12 cellular contexts compared by ENCODE assay signal in the genomic region with DNA sequence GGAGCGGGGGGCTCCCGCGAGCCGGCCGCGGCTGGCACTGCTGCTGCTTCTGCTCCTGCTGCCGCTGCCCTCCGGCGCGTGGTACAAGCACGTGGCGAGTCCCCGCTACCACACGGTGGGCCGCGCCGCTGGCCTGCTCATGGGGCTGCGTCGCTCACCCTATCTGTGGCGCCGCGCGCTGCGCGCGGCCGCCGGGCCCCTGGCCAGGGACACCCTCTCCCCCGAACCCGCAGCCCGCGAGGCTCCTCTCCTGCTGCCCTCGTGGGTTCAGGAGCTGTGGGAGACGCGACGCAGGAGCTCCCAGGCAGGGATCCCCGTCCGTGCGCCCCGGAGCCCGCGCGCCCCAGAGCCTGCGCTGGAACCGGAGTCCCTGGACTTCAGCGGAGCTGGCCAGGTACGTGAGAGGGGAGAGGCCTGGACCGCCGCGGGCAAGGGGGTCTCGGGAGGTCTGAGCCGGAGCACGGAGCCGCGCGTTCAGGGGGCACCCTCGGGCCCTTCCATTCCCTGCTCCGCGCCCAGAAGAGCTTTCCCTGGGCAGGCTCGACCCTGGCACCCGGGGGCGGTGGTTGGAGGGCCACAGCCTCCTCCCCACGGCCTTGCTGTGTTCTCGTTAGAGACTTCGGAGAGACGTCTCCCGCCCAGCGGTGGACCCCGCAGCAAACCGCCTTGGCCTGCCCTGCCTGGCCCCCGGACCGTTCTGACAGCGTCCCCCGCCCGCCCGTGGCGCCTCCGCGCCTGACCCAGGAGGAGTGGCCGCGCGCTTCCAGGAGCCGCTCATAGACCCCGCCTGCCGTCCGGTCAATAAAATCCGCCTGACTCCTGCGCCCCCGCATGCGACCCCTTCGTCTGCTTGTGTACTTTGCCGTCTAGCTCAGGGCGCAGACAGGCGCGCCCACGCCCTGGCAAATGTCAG. TPM values are rescaled to one million over a fixed set of nuclear protein-coding genes. Genes with fewer than 3 reads are reported as not detected.
DNase-seq lines count a peak whose midpoint lies in the region; ATAC-seq and TF ChIP-seq lines count a peak whose summit lies in the region.
"Had no signal": no experiment of that assay in that cellular context is flagged by ENCODE, and none has a peak within 500 bp of the region (broad histone marks: within the 10 kb centered on the region; RNA-seq: fewer than 3 reads in every experiment).

No MANE protein-coding gene starts in this region.

- WGBS in testis, 2 donors: 1 to 2% methylated on average over 10 to 83 of the region's 96 CpGs

- H3K9me3 Mint-ChIP-seq in activated CD8-positive, alpha-beta T cell treated with anti-CD3 and anti-CD28 coated beads for 36 hours: no peaks in the 10 kb centered on the region
- H3K9me3 Mint-ChIP-seq in activated CD8-positive, alpha-beta T cell treated with anti-CD3 and anti-CD28 coated beads, Interleukin-2, amount 10 ng/mL, durations not matched to agents 7 days and 5 days (ENCODE audit: insufficient read depth): no peaks in the 10 kb centered on the region
- no peaks in the 10 kb centered on the region for H3K9me3 Mint-ChIP-seq in stimulated activated naive B cell treated with anti-CD40 and anti-IgM and Interleukin-4, amounts not matched to agents 10 μg/mL and 1 μg/mL and 100 μg/mL, for 72 hours

- peak overlapping the region; percentile 4; the same call in 1 of the 2 replicates for H3K27ac ChIP-seq in VCaP
- H3K27ac ChIP-seq in testis: no peak overlapping the region
- H3K27ac ChIP-seq: C4-2B, heart right ventricle had no signal

- CTCF ChIA-PET in activated CD8-positive, alpha-beta T cell treated with anti-CD3 and anti-CD28 coated beads for 36 hours (lab: Charles Lee): interaction anchor here (1.0 to 3.4 kb wide), 3 partner anchors 17 to 121 kb away, joined by 3 to 13 read pairs (median 5); no protein-coding TSS in a partner anchor
- CTCF ChIA-PET in activated CD8-positive, alpha-beta T cell treated with anti-CD3 and anti-CD28 coated beads, Interleukin-2, amount 10 ng/mL, durations not matched to agents 7 days and 5 days (lab: Charles Lee): interaction anchor here (1.1 to 1.6 kb wide), 3 partner anchors 17 to 135 kb away, joined by 3 to 9 read pairs (median 5); a partner anchor contains a TSS

- H3K27ac Mint-ChIP-seq in activated CD8-positive, alpha-beta T cell treated with anti-CD3 and anti-CD28 coated beads for 36 hours: no peak overlapping the region
- no peak overlapping the region for H3K27ac Mint-ChIP-seq in activated CD8-positive, alpha-beta T cell treated with anti-CD3 and anti-CD28 coated beads, Interleukin-2, amount 10 ng/mL, durations not matched to agents 7 days and 5 days
- peak overlapping the region; percentile 69 for H3K27ac Mint-ChIP-seq in stimulated activated naive B cell treated with anti-CD40 and anti-IgM and Interleukin-4, amounts not matched to agents 10 μg/mL and 1 μg/mL and 100 μg/mL, for 72 hours
- H3K27ac Mint-ChIP-seq: naive thymus-derived CD8-positive, alpha-beta T cell had no signal

- H3K9me3 ChIP-seq in testis: no peaks in the 10 kb centered on the region
- H3K9me3 ChIP-seq: heart right ventricle had no signal

- H3K27me3 Mint-ChIP-seq in activated CD8-positive, alpha-beta T cell treated with anti-CD3 and anti-CD28 coated beads for 36 hours: peaks cover 18% of the 10 kb centered on the region
- peaks cover 22% of the 10 kb centered on the region for H3K27me3 Mint-ChIP-seq in activated CD8-positive, alpha-beta T cell treated with anti-CD3 and anti-CD28 coated beads, Interleukin-2, amount 10 ng/mL, durations not matched to agents 7 days and 5 days (ENCODE audit: low read depth)
- H3K27me3 Mint-ChIP-seq in stimulated activated naive B cell treated with anti-CD40 and anti-IgM and Interleukin-4, amounts not matched to agents 10 μg/mL and 1 μg/mL and 100 μg/mL, for 72 hours: peaks cover 38 to 57% of the 10 kb centered on the region in 2 donors

- ATAC-seq in activated CD8-positive, alpha-beta T cell treated with anti-CD3 and anti-CD28 coated beads for 36 hours: no peak
- no peak for ATAC-seq in activated CD8-positive, alpha-beta T cell treated with anti-CD3 and anti-CD28 coated beads, Interleukin-2, amount 10 ng/mL, durations not matched to agents 7 days and 5 days
- peak in 1 of 2 donors; percentile 6 for ATAC-seq in stimulated activated naive B cell treated with anti-CD40 and anti-IgM and Interleukin-4, amounts not matched to agents 10 μg/mL and 1 μg/mL and 100 μg/mL, for 72 hours (replicated peaks)
- ATAC-seq: heart right ventricle had no signal

- peaks cover 21% of the 10 kb centered on the region for H3K4me1 ChIP-seq in testis

- H3K36me3 Mint-ChIP-seq in activated CD8-positive, alpha-beta T cell treated with anti-CD3 and anti-CD28 coated beads for 36 hours (ENCODE audit: low read depth): peaks cover 4% of the 10 kb centered on the region
- no peaks in the 10 kb centered on the region for H3K36me3 Mint-ChIP-seq in activated CD8-positive, alpha-beta T cell treated with anti-CD3 and anti-CD28 coated beads, Interleukin-2, amount 10 ng/mL, durations not matched to agents 7 days and 5 days (ENCODE audit: low read depth)
- H3K36me3 Mint-ChIP-seq in stimulated activated naive B cell treated with anti-CD40 and anti-IgM and Interleukin-4, amounts not matched to agents 10 μg/mL and 1 μg/mL and 100 μg/mL, for 72 hours: peaks cover 0 to 6% of the 10 kb centered on the region in 2 donors
- H3K36me3 Mint-ChIP-seq: naive thymus-derived CD8-positive, alpha-beta T cell had no signal

- no peaks in the 10 kb centered on the region for H3K27me3 ChIP-seq in testis

- peak; percentile 57 for DNase-seq in activated CD8-positive, alpha-beta T cell treated with anti-CD3 and anti-CD28 coated beads for 36 hours
- no peak for DNase-seq in activated CD8-positive, alpha-beta T cell treated with anti-CD3 and anti-CD28 coated beads, Interleukin-2, amount 10 ng/mL, durations not matched to agents 7 days and 5 days
- no peak for DNase-seq in stimulated activated naive B cell treated with anti-CD40 and anti-IgM and Interleukin-4, amounts not matched to agents 10 μg/mL and 1 μg/mL and 100 μg/mL, for 72 hours
- no peak for DNase-seq in erythroblast (lab: John Stamatoyannopoulos, UW)
- DNase-seq in NCI-H2029 (lab: John Stamatoyannopoulos, UW): no peak
- no peak for DNase-seq in testis
- DNase-seq: dermis blood vessel endothelial cell; naive thymus-derived CD8-positive, alpha-beta T cell had no signal

- H3K4me3 ChIP-seq in iPS-11a (ENCODE audit: low read depth, low read length) (peak overlapping the region; percentile 17), testis (peak overlapping the region in 1 of 2 donors; percentile 34)

- H3K36me3 ChIP-seq in testis (ENCODE audit: low read depth, missing control alignments): no peaks in the 10 kb centered on the region
- H3K36me3 ChIP-seq: heart right ventricle had no signal

- no peak for TF ChIP-seq CTCF in activated CD8-positive, alpha-beta T cell treated with anti-CD3 and anti-CD28 coated beads for 36 hours (IDR thresholded peaks at IDR 0.05)
- no peak for TF ChIP-seq CTCF in VCaP (conservative IDR thresholded peaks at IDR 0.05)
- no peak for TF ChIP-seq CTCF in testis (IDR thresholded peaks at IDR 0.05)

- peaks cover 16% of the 10 kb centered on the region for H3K4me1 Mint-ChIP-seq in activated CD8-positive, alpha-beta T cell treated with anti-CD3 and anti-CD28 coated beads for 36 hours (ENCODE audit: low read depth)
- peaks cover 17% of the 10 kb centered on the region for H3K4me1 Mint-ChIP-seq in activated CD8-positive, alpha-beta T cell treated with anti-CD3 and anti-CD28 coated beads, Interleukin-2, amount 10 ng/mL, durations not matched to agents 7 days and 5 days (ENCODE audit: low read depth)
- H3K4me1 Mint-ChIP-seq in stimulated activated naive B cell treated with anti-CD40 and anti-IgM and Interleukin-4, amounts not matched to agents 10 μg/mL and 1 μg/mL and 100 μg/mL, for 72 hours: peaks cover 17 to 22% of the 10 kb centered on the region in 2 donors

- POLR2A ChIA-PET in activated CD8-positive, alpha-beta T cell treated with anti-CD3 and anti-CD28 coated beads for 36 hours (lab: Charles Lee): interaction anchor here (0.6 to 3.1 kb wide), 8 partner anchors 8 to 135 kb away, joined by 3 to 20 read pairs (median 5); a partner anchor contains a TSS
- POLR2A ChIA-PET in activated CD8-positive, alpha-beta T cell treated with anti-CD3 and anti-CD28 coated beads, Interleukin-2, amount 10 ng/mL, durations not matched to agents 7 days and 5 days (lab: Charles Lee): interaction anchor here (2.0 kb wide), 1 partner anchor 135 kb away, joined by 7 read pairs; a partner anchor contains a TSS

- H3K4me3 Mint-ChIP-seq in activated CD8-positive, alpha-beta T cell treated with anti-CD3 and anti-CD28 coated beads for 36 hours: peak overlapping the region; percentile 69
- no peak overlapping the region for H3K4me3 Mint-ChIP-seq in activated CD8-positive, alpha-beta T cell treated with anti-CD3 and anti-CD28 coated beads, Interleukin-2, amount 10 ng/mL, durations not matched to agents 7 days and 5 days
- peak overlapping the region; percentile 59 to 79 for H3K4me3 Mint-ChIP-seq in stimulated activated naive B cell treated with anti-CD40 and anti-IgM and Interleukin-4, amounts not matched to agents 10 μg/mL and 1 μg/mL and 100 μg/mL, for 72 hours

- TF ChIP-seq POLR2A in erythroblast (IDR thresholded peaks at IDR 0.05; ENCODE audit: low read length) (no peak), testis (IDR thresholded peaks at IDR 0.05) (no peak)

- intact Hi-C loops in activated CD8-positive, alpha-beta T cell treated with anti-CD3 and anti-CD28 coated beads for 36 hours (cut with micrococcal nuclease): no loop called here
- intact Hi-C loops in testis (cut with DNase I; ENCODE audit: low total_unique reads): loop anchor here (10.0 kb wide), 1 partner anchor 65 kb away; no protein-coding TSS in a partner anchor

RNA-seq across cellular contexts. Expression of a gene that starts 0.6 kb away (rescaled TPM):
- 10 to 100 TPM; 24.3 to 28.3 TPM for total RNA-seq in activated CD8-positive, alpha-beta T cell treated with anti-CD3 and anti-CD28 coated beads for 36 hours
- under 1 TPM in 1 of 2 experiments, not detected in 1; 0.73 TPM for total RNA-seq in activated CD8-positive, alpha-beta T cell treated with anti-CD3 and anti-CD28 coated beads, Interleukin-2, amount 10 ng/mL, durations not matched to agents 7 days and 5 days
- 1 to 10 TPM; 7.3 to 8.2 TPM for total RNA-seq in testis
- polyA plus RNA-seq in testis (ENCODE audit: insufficient read depth, low read depth, low replicate concordance): 3.9 TPM
- total RNA-seq: naive thymus-derived CD8-positive, alpha-beta T cell had no signal
- polyA plus RNA-seq: naive thymus-derived CD8-positive, alpha-beta T cell had no signal

RNA-seq across cellular contexts. Expression of a gene that starts 6.5 kb away (rescaled TPM):
- 1 to 10 TPM; 2.8 to 3.0 TPM for total RNA-seq in activated CD8-positive, alpha-beta T cell treated with anti-CD3 and anti-CD28 coated beads for 36 hours
- 1 to 10 TPM; 1.4 to 2.8 TPM for total RNA-seq in activated CD8-positive, alpha-beta T cell treated with anti-CD3 and anti-CD28 coated beads, Interleukin-2, amount 10 ng/mL, durations not matched to agents 7 days and 5 days
- total RNA-seq in testis: 10 to 100 TPM; 54.1 to 59.9 TPM
- 50.6 TPM for polyA plus RNA-seq in testis (ENCODE audit: insufficient read depth, low read depth, low replicate concordance)

RNA-seq across cellular contexts. Expression of a gene that starts 10.6 kb away (rescaled TPM):
- total RNA-seq in activated CD8-positive, alpha-beta T cell treated with anti-CD3 and anti-CD28 coated beads for 36 hours: 10 to 100 TPM; 85.5 to 90.3 TPM
- total RNA-seq in activated CD8-positive, alpha-beta T cell treated with anti-CD3 and anti-CD28 coated beads, Interleukin-2, amount 10 ng/mL, durations not matched to agents 7 days and 5 days: 10 to 100 TPM; 75.1 to 75.9 TPM
- 10 to 100 TPM; 80.4 to 94.6 TPM for total RNA-seq in testis
- 46.3 TPM for polyA plus RNA-seq in testis (ENCODE audit: insufficient read depth, low read depth, low replicate concordance)

RNA-seq across cellular contexts. Expression of a gene that starts 27.5 kb away (rescaled TPM):
- total RNA-seq in activated CD8-positive, alpha-beta T cell treated with anti-CD3 and anti-CD28 coated beads for 36 hours: 10 to 100 TPM; 28.2 to 29.8 TPM
- 10 to 100 TPM; 29.9 to 35.3 TPM for total RNA-seq in activated CD8-positive, alpha-beta T cell treated with anti-CD3 and anti-CD28 coated beads, Interleukin-2, amount 10 ng/mL, durations not matched to agents 7 days and 5 days
- 10 to 100 TPM; 24.6 to 35.6 TPM for total RNA-seq in testis
- polyA plus RNA-seq in testis (ENCODE audit: insufficient read depth, low read depth, low replicate concordance): 18.0 TPM

RNA-seq across cellular contexts. Expression of a gene that starts 27.6 kb away (rescaled TPM):
- total RNA-seq in activated CD8-positive, alpha-beta T cell treated with anti-CD3 and anti-CD28 coated beads for 36 hours: 10 to 100 TPM; 54.4 to 57.3 TPM
- 10 to 100 TPM; 87.9 to 97.4 TPM for total RNA-seq in activated CD8-positive, alpha-beta T cell treated with anti-CD3 and anti-CD28 coated beads, Interleukin-2, amount 10 ng/mL, durations not matched to agents 7 days and 5 days
- 100 to 1,000 TPM; 222 to 271 TPM for total RNA-seq in testis
- 136 TPM for polyA plus RNA-seq in testis (ENCODE audit: insufficient read depth, low read depth, low replicate concordance)

Comparison
In these comparisons a context has a peak if more than half of its experiments do, and no peak if none do; other contexts are left out.
1. RNA of a gene that starts 0.6 kb away (total RNA-seq): 24.3 to 28.3 TPM in activated CD8-positive, alpha-beta T cell treated with anti-CD3 and anti-CD28 coated beads for 36 hours and 7.3 to 8.2 TPM in testis; 0.73 TPM in activated CD8-positive, alpha-beta T cell treated with anti-CD3 and anti-CD28 coated beads, Interleukin-2, amount 10 ng/mL, durations not matched to agents 7 days and 5 days; every median in the first group is over 4 times any median in the second.
2. RNA of a gene that starts 6.5 kb away (total RNA-seq): 54.1 to 59.9 TPM in testis; 2.8 to 3.0 TPM in activated CD8-positive, alpha-beta T cell treated with anti-CD3 and anti-CD28 coated beads for 36 hours and 1.4 to 2.8 TPM in activated CD8-positive, alpha-beta T cell treated with anti-CD3 and anti-CD28 coated beads, Interleukin-2, amount 10 ng/mL, durations not matched to agents 7 days and 5 days; every median in the first group is over 10 times any median in the second.